Comparison of ENCODE assay signal across 7 cellular contexts in genomic region chr19:45179063-45179847, GRCh38. TPM values are rescaled to one million over a fixed set of nuclear protein-coding genes. Genes with fewer than 3 reads are reported as not detected.
DNase-seq lines count a peak whose midpoint lies in the region; ATAC-seq and TF ChIP-seq lines count a peak whose summit lies in the region.

No MANE protein-coding gene starts in this region.

- intact Hi-C loops in body of pancreas (cut with DNase I): no loop called here

- peak in 1 of 3 donors; percentile 10 for TF ChIP-seq POLR2A in body of pancreas (IDR thresholded peaks at IDR 0.05)

- peak overlapping the region; percentile 66 to 93 (median 82) for H3K27ac ChIP-seq in body of pancreas

- 0% methylated on average over 79 of the region's 92 CpGs; no CpG with 5 or more reads in 1 of the 2 donors for WGBS in body of pancreas, 2 donors

- H3K27me3 ChIP-seq in body of pancreas: no peaks in the 10 kb centered on the region

- no peaks in the 10 kb centered on the region for H3K36me3 ChIP-seq in body of pancreas (replicated peaks in 1 of 2; ENCODE audit: insufficient read depth in 1 of 2, low read depth in 2 of 2)

- peak overlapping the region; percentile 51 to 97 for H3K4me3 ChIP-seq in body of pancreas

- peaks cover 32% of the 10 kb centered on the region for H3K4me1 ChIP-seq in body of pancreas

- peak; percentile 13 for ATAC-seq in GM21526 (IDR thresholded peaks at IDR 0.05; ENCODE audit: low FRiP score, unreplicated experiment)
- ATAC-seq in body of pancreas: no peak
- no peak for ATAC-seq in HG02763 (IDR thresholded peaks at IDR 0.05; ENCODE audit: unreplicated experiment)

- no peak for TF ChIP-seq CTCF in body of pancreas (IDR thresholded peaks at IDR 0.05)

- DNase-seq in RPMI8226 (peak; percentile 60), body of pancreas (peak; percentile 25 to 64 (median 47)), kidney tubule cell (ENCODE audit: low spot score) (peak; percentile 44), NCI-H2081 (lab: John Stamatoyannopoulos, UW) (no peak)
- DNase-seq in stimulated activated CD8-positive, alpha-beta memory T cell treated with anti-CD3 and anti-CD28 coated beads, Interleukin-15, amount 100 ng/mL, for 48 hours (ENCODE audit: low read depth in 2 of 2): peak; percentile 15 to 18

- H3K9me3 ChIP-seq in body of pancreas: no peaks in the 10 kb centered on the region

RNA-seq across cellular contexts. Expression of gene BLOC1S3, which starts 0.7 kb away (rescaled TPM):
- total RNA-seq in body of pancreas: 10 to 100 TPM in 1 of 2 donors, 1 to 10 TPM in 1; 4.9 to 12.5 TPM

RNA-seq across cellular contexts. Expression of gene TRAPPC6A, which starts 1.2 kb away (rescaled TPM):
- total RNA-seq in body of pancreas: 1 to 10 TPM in 1 of 2 donors, not detected in 1; 8.3 TPM

RNA-seq across cellular contexts. Expression of gene NKPD1, which starts 18.5 kb away (rescaled TPM):
- not detected for total RNA-seq in body of pancreas

Comparison
In these comparisons a context has a peak if more than half of its experiments do, and no peak if none do; other contexts are left out.
1. DNase-seq: peak in RPMI8226 (single experiment), body of pancreas (4 of 4), kidney tubule cell (single experiment) and stimulated activated CD8-positive, alpha-beta memory T cell treated with anti-CD3 and anti-CD28 coated beads, Interleukin-15, amount 100 ng/mL, for 48 hours (2 of 2); none in NCI-H2081 (0 of 2).